11 cellular contexts compared by ENCODE assay signal in genomic region chr1:12637693-12638092, GRCh38. TPM values are rescaled to one million over a fixed set of nuclear protein-coding genes. Genes with fewer than 3 reads are reported as not detected.
"Had no signal": no experiment of that assay in that cellular context is flagged by ENCODE, and none has a peak within 500 bp of the region (broad histone marks: within the 10 kb centered on the region; RNA-seq: fewer than 3 reads in every experiment).

No MANE protein-coding gene starts in this region.

- H3K36me3 ChIP-seq: HAP-1 had no signal

- H3K4me2 ChIP-seq: GM23338 had no signal

- ATAC-seq: GM23338, HCT116, HepG2 had no signal

- H3K27ac Mint-ChIP-seq: GM23338, HFFc6, IgD-negative memory B cell had no signal

- H3K27ac ChIP-seq: HL-60 had no signal

- H2AFZ ChIP-seq: GM23338 had no signal

- H3K4me3 Mint-ChIP-seq: GM23338, HFFc6 had no signal

- FAIRE-seq: HepG2 had no signal

- H3K4me3 ChIP-seq: GM23338, HAP-1 had no signal

- H3K4me1 Mint-ChIP-seq: IgD-negative memory B cell had no signal

- DNase-seq: H7, HFFc6, KBM-7 had no signal

RNA-seq across cellular contexts. Expression of gene AADACL4, which starts 6.2 kb away (rescaled TPM):
- total RNA-seq: GM23338, H4, H7, HepG2, HFFc6, HT1080 had no signal
- polyA plus RNA-seq: GM23338, HepG2, IgD-negative memory B cell had no signal

RNA-seq across cellular contexts. Expression of gene DHRS3, which starts 19.7 kb away (rescaled TPM):
- total RNA-seq: HT1080 had no signal
